ENCODE assay signal across 8 cellular contexts in genomic region chr9:69168709-69169217, GRCh38.
A peak's percentile ranks its signal among the peaks of the same experiment; 100 is the strongest.
DNase-seq lines count a peak whose midpoint lies in the region; ATAC-seq lines count a peak whose summit lies in the region.

No MANE protein-coding gene starts in this region.

- ATAC-seq in HG03565 (IDR thresholded peaks at IDR 0.05; ENCODE audit: unreplicated experiment) (peak; percentile 47), HG03135 (IDR thresholded peaks at IDR 0.05; ENCODE audit: unreplicated experiment) (no peak)

- DNase-seq in SIG-M5 treated with dmso at 0.1 percent for 504 hours (lab: John Stamatoyannopoulos, UW; ENCODE audit: unreplicated experiment): peak; percentile 20
- no peak for DNase-seq in SIG-M5 (lab: John Stamatoyannopoulos, UW)
- peak; percentile 80 for DNase-seq in activated CD4-positive, alpha-beta T cell treated with anti-CD3 and anti-CD28 coated beads for 48 hours
- peak; percentile 50 for DNase-seq in fibroblast of peridontal ligament (ENCODE audit: extremely low read depth)
- DNase-seq in stimulated activated CD8-positive, alpha-beta memory T cell treated with anti-CD3 and anti-CD28 coated beads, Interleukin-15, amount 100 ng/mL, for 24 hours (ENCODE audit: low read depth): peak; percentile 9
- no peak for DNase-seq in NCI-H187 treated with DMSO at 0.1 percent for 48 hours (lab: John Stamatoyannopoulos, UW)

Comparison
In these comparisons a context has a peak if more than half of its experiments do, and no peak if none do; other contexts are left out.
1. DNase-seq: peak in SIG-M5 treated with dmso at 0.1 percent for 504 hours (single experiment), activated CD4-positive, alpha-beta T cell treated with anti-CD3 and anti-CD28 coated beads for 48 hours (single experiment), fibroblast of peridontal ligament (single experiment) and stimulated activated CD8-positive, alpha-beta memory T cell treated with anti-CD3 and anti-CD28 coated beads, Interleukin-15, amount 100 ng/mL, for 24 hours (single experiment); none in SIG-M5 (single experiment) and NCI-H187 treated with DMSO at 0.1 percent for 48 hours (single experiment).